Comparison of ENCODE assay signal across 25 cellular contexts in the genomic region with DNA sequence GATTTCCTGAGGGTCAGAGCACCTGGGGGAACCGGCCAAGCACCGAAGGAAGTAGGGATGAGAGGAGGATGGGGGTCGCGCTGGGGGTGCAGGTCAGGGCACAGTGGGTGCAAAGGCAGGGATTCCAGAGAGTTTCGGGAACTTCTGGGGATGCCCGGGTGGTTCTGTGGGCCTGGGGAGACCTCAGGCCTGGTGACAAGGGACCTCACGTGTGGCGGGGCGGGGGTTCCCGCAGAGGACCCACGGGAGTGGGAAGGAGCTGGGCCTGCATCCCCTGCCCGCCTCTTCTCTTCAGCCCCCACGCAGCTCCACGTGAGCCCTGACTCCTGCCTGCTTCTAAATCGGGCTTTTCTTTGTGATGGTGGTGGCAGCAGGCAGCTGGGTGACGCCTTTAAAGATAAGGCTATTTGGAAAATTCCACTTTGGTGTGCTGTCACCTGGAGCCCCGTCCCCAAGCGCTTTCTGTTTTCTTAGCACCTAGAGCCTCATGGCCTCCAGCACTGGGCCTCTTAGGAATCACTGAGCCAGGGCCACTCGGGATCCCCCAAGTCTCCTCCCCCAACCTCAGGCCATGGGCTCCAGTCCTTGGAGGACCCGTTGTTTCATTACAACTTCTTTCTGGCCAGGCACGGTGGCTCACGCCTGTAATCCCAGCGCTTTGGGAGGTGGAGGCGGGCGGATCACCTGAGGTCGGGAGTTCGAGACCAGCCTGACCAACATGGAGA. TPM values are rescaled to one million over a fixed set of nuclear protein-coding genes. Genes with fewer than 3 reads are reported as not detected.
DNase-seq lines count a peak whose midpoint lies in the region; ATAC-seq, FAIRE-seq and TF ChIP-seq lines count a peak whose summit lies in the region.
"Had no signal": no experiment of that assay in that cellular context is flagged by ENCODE, and none has a peak within 500 bp of the region (broad histone marks: within the 10 kb centered on the region; RNA-seq: fewer than 3 reads in every experiment).

No MANE protein-coding gene starts in this region.

- no peak for TF ChIP-seq POLR2A in K562 (conservative IDR thresholded peaks at IDR 0.05)

- no peak overlapping the region for H3K27ac ChIP-seq in K562 (ENCODE audit: extremely low read depth, low read depth, low read length)
- H3K27ac ChIP-seq in left lung: no peak overlapping the region
- H3K27ac ChIP-seq: ascending aorta, C4-2B, gastrocnemius medialis, HL-60, upper lobe of right lung had no signal

- peak; percentile 42 for DNase-seq in natural killer cell treated with Interleukin-12 subunit alpha and Interleukin-12 subunit beta and Interleukin-15 and Interleukin-18, amount 100 ng/mL, for 72 hours (ENCODE audit: low spot score)
- DNase-seq in natural killer cell (no peak), K562 (ENCODE audit: extremely low read depth in 1 of 4, low spot score in 3 of 4) (peak in 1 of 4 experiments; percentile 23), left lung (peak; percentile 28 to 59), BE2C (no peak), NCI-H2107 (lab: John Stamatoyannopoulos, UW) (no peak)
- DNase-seq: activated CD4-positive, alpha-beta T cell treated with anti-CD3 and anti-CD28 coated beads for 4 hours; gastrocnemius medialis; hypothalamus; naive B cell; NCI-H510A treated with DMSO at 0.1 percent for 48 hours; NK-92 treated with Interleukin-12 subunit alpha and Interleukin-12 subunit beta, amount 100 ng/mL, for 24 hours; PC-3; SHP77; small intestine had no signal

- peak overlapping the region in 1 of 2 experiments; percentile 83; a peak in 2 of 4 replicates for H3K9ac ChIP-seq in K562 (ENCODE audit: insufficient read depth in 1 of 2, low read depth in 2 of 2, low read length in 2 of 2)

- no peak overlapping the region for H3K4me2 ChIP-seq in K562 (ENCODE audit: insufficient read depth, low read length)

- no peaks in the 10 kb centered on the region for H3K36me3 Mint-ChIP-seq in natural killer cell treated with Interleukin-12 subunit alpha and Interleukin-12 subunit beta and Interleukin-15 and Interleukin-18, amount 100 ng/mL, for 72 hours
- no peaks in the 10 kb centered on the region for H3K36me3 Mint-ChIP-seq in natural killer cell
- H3K36me3 Mint-ChIP-seq: activated naive CD8-positive, alpha-beta T cell; mesothelial cell of epicardium; naive B cell had no signal

- no peak overlapping the region for H3K4me3 ChIP-seq in K562
- H3K4me3 ChIP-seq in left lung: no peak overlapping the region
- no peak overlapping the region for H3K4me3 ChIP-seq in BE2C (ENCODE audit: low read depth, low read length)
- H3K4me3 ChIP-seq: ascending aorta, gastrocnemius medialis, upper lobe of right lung had no signal

- H3K4me3 Mint-ChIP-seq in natural killer cell treated with Interleukin-12 subunit alpha and Interleukin-12 subunit beta and Interleukin-15 and Interleukin-18, amount 100 ng/mL, for 72 hours: no peak overlapping the region
- no peak overlapping the region for H3K4me3 Mint-ChIP-seq in natural killer cell
- H3K4me3 Mint-ChIP-seq: activated naive CD8-positive, alpha-beta T cell; mesothelial cell of epicardium; naive B cell had no signal

- peaks cover 27 to 29% of the 10 kb centered on the region in 2 donors for H3K4me1 Mint-ChIP-seq in natural killer cell treated with Interleukin-12 subunit alpha and Interleukin-12 subunit beta and Interleukin-15 and Interleukin-18, amount 100 ng/mL, for 72 hours (ENCODE audit: low read depth in 2 of 2)
- H3K4me1 Mint-ChIP-seq in natural killer cell: peaks cover 22 to 36% of the 10 kb centered on the region in 2 donors

- H3K9me1 ChIP-seq in K562 (ENCODE audit: control insufficient read depth, insufficient read depth, low read length): no peaks in the 10 kb centered on the region

- H3K27me3 Mint-ChIP-seq in natural killer cell treated with Interleukin-12 subunit alpha and Interleukin-12 subunit beta and Interleukin-15 and Interleukin-18, amount 100 ng/mL, for 72 hours: peaks cover 0 to under 1% of the 10 kb centered on the region in 2 donors
- H3K27me3 Mint-ChIP-seq in natural killer cell (ENCODE audit: low read depth in 2 of 2): no peaks in the 10 kb centered on the region
- H3K27me3 Mint-ChIP-seq: activated naive CD8-positive, alpha-beta T cell had no signal

- TF ChIP-seq EP300 in K562 (IDR thresholded peaks at IDR 0.05; ENCODE audit: low read length): no peak

- TF ChIP-seq CTCF in natural killer cell (IDR thresholded peaks at IDR 0.05) (no peak), K562 (IDR thresholded peaks at IDR 0.05 in 2 of 3, conservative IDR thresholded peaks at IDR 0.05 in 1 of 3; ENCODE audit: insufficient read depth in 2 of 3, low read depth in 1 of 3, low read length in 3 of 3) (no peak), left lung (IDR thresholded peaks at IDR 0.05) (no peak), BE2C (IDR thresholded peaks at IDR 0.05; ENCODE audit: low read depth, low read length) (no peak)

- no peak for FAIRE-seq in K562 (lab: Jason Lieb, UNC)
- FAIRE-seq: endometrium, small intestine had no signal

- H3K4me1 ChIP-seq in K562 (replicated peaks in 1 of 2; ENCODE audit: control insufficient read depth in 2 of 2, insufficient read depth in 2 of 2, low read length in 2 of 2): peaks cover 11 to 36% of the 10 kb centered on the region in 2 experiments; a peak in 4 of 5 replicates
- peaks cover 0 to 15% of the 10 kb centered on the region in 2 donors for H3K4me1 ChIP-seq in left lung
- H3K4me1 ChIP-seq in BE2C: peaks cover under 1% of the 10 kb centered on the region; the same call in 1 of the 2 replicates
- H3K4me1 ChIP-seq: gastrocnemius medialis, upper lobe of right lung had no signal

- no peak for TF ChIP-seq RAD21 in K562 (CRISPR knock-in tag; conservative IDR thresholded peaks at IDR 0.05 in 1 of 2, IDR thresholded peaks at IDR 0.05 in 1 of 2)

- no peaks in the 10 kb centered on the region for H4K20me1 ChIP-seq in K562 (replicated peaks; ENCODE audit: control insufficient read depth, insufficient read depth, low read length)

- no peaks in the 10 kb centered on the region for H3K9me3 ChIP-seq in K562 (replicated peaks; ENCODE audit: control insufficient read depth, insufficient read depth, low read depth, low read length)
- no peaks in the 10 kb centered on the region for H3K9me3 ChIP-seq in left lung
- no peaks in the 10 kb centered on the region for H3K9me3 ChIP-seq in BE2C
- H3K9me3 ChIP-seq: ascending aorta, gastrocnemius medialis, upper lobe of right lung had no signal

- POLR2A ChIA-PET in K562 (lab: Yijun Ruan, JAX): no interaction called here

- BruUV-seq in K562 (replicated peaks; lab: Mats Ljungman, UMichigan): no TSS peak

- H2AFZ ChIP-seq in K562 (ENCODE audit: low read depth, low read length): peak overlapping the region; percentile 3

- peak overlapping the region in 1 of 2 donors; percentile 26 for H3K27ac Mint-ChIP-seq in natural killer cell treated with Interleukin-12 subunit alpha and Interleukin-12 subunit beta and Interleukin-15 and Interleukin-18, amount 100 ng/mL, for 72 hours
- no peak overlapping the region for H3K27ac Mint-ChIP-seq in natural killer cell
- H3K27ac Mint-ChIP-seq: activated naive CD8-positive, alpha-beta T cell; mesothelial cell of epicardium had no signal

- intact Hi-C loops in natural killer cell (cut with micrococcal nuclease) (no loop called here), K562 (cut with micrococcal nuclease) (no loop called here), left lung (cut with DNase I) (loop anchor here in 1 of 2 donors (10.0 kb wide), 2 partner anchors 92 to 172 kb away; no protein-coding TSS in a partner anchor)

- CTCF ChIA-PET in K562 (lab: Yijun Ruan, JAX; ENCODE audit: low intra/inter-chr PET ratio): interaction anchor here (0.6 kb wide), 1 partner anchor 254 kb away, joined by 4 read pairs; no protein-coding TSS in a partner anchor

- in situ Hi-C loops in K562 (cut with MboI): loop anchor here (5.0 kb wide), 1 partner anchor 170 kb away; no protein-coding TSS in a partner anchor

- H3K9me3 Mint-ChIP-seq in natural killer cell treated with Interleukin-12 subunit alpha and Interleukin-12 subunit beta and Interleukin-15 and Interleukin-18, amount 100 ng/mL, for 72 hours: no peaks in the 10 kb centered on the region
- H3K9me3 Mint-ChIP-seq in natural killer cell: no peaks in the 10 kb centered on the region
- H3K9me3 Mint-ChIP-seq: mesothelial cell of epicardium, naive B cell had no signal

- H3K27me3 ChIP-seq in K562 (ENCODE audit: control insufficient read depth in 2 of 2, insufficient read depth in 2 of 2, low read length in 2 of 2): no peaks in the 10 kb centered on the region
- H3K27me3 ChIP-seq in left lung: peaks cover 0 to 22% of the 10 kb centered on the region in 2 donors
- no peaks in the 10 kb centered on the region for H3K27me3 ChIP-seq in BE2C
- H3K27me3 ChIP-seq: ascending aorta, gastrocnemius medialis, upper lobe of right lung had no signal

- 62% methylated on average over 22 of the region's 27 CpGs for WGBS in K562 (ENCODE audit: insufficient coverage, low coverage, missing lambda C conversion rate)

- no peaks in the 10 kb centered on the region for H3K79me2 ChIP-seq in K562 (ENCODE audit: control insufficient read depth, insufficient read depth, low read length)

- H3K36me3 ChIP-seq in K562 (ENCODE audit: control insufficient read depth, insufficient read depth, low read length) (no peaks in the 10 kb centered on the region), left lung (no peaks in the 10 kb centered on the region), BE2C (no peaks in the 10 kb centered on the region)
- H3K36me3 ChIP-seq: ascending aorta, gastrocnemius medialis, upper lobe of right lung had no signal

- no peak for ATAC-seq in natural killer cell treated with Interleukin-12 subunit alpha and Interleukin-12 subunit beta and Interleukin-15 and Interleukin-18, amount 100 ng/mL, for 72 hours
- ATAC-seq in natural killer cell (no peak), K562 (peak; percentile 14; the same call in 1 of the 3 replicates), left lung (no peak), HG03108 (IDR thresholded peaks at IDR 0.05; ENCODE audit: unreplicated experiment) (no peak)
- ATAC-seq: gastrocnemius medialis, HCT116, left lobe of liver, PC-3 had no signal

RNA-seq across cellular contexts. Expression of gene TBC1D14, which starts 7.1 kb away (rescaled TPM):
- total RNA-seq in natural killer cell treated with Interleukin-12 subunit alpha and Interleukin-12 subunit beta and Interleukin-15 and Interleukin-18, amount 100 ng/mL, for 72 hours: 10 to 100 TPM; 37.3 to 56.9 TPM
- total RNA-seq in natural killer cell: 10 to 100 TPM; 36.0 to 54.7 (median 53.2) TPM
- total RNA-seq in K562 (2011; cell fraction: chromatin; rRNA removed; ENCODE audit: low replicate concordance): 61.0 and 70.3 TPM in 2 replicates
- 50.4 and 54.0 TPM in 2 replicates for total RNA-seq in K562 (2011; cell fraction: nucleolus; rRNA removed)
- total RNA-seq in K562 (2011; cell fraction: nucleoplasm; rRNA removed): 45.9 and 49.3 TPM in 2 replicates
- total RNA-seq in K562 (2014; rRNA removed): 50.2 and 54.4 TPM in 2 replicates
- total RNA-seq in K562 (2014; rRNA removed; fragmentation: Illumina TruSeq; extraction: Trizol): 44.8 and 45.5 TPM in 2 replicates
- 55.8 and 57.7 TPM in 2 replicates for total RNA-seq in K562 (2015; rRNA removed; fragmentation: Illumina TruSeq; extraction: Trizol)
- 55.4 and 59.6 TPM in 2 replicates for total RNA-seq in K562 (2021)
- polyA plus RNA-seq in K562 (2011; rRNA removed): 31.4 and 41.2 TPM in 2 replicates
- polyA plus RNA-seq in K562 (2011; cell fraction: cytosol; rRNA removed): 37.0 and 43.7 TPM in 2 replicates
- 37.0 and 46.2 TPM in 2 replicates for polyA plus RNA-seq in K562 (2011; cell fraction: nucleus; rRNA removed)
- 45.4 TPM in 2 replicates for polyA plus RNA-seq in K562 (2012)
- polyA plus RNA-seq in K562 (2014; fragmentation: Illumina TruSeq; extraction: Trizol): 46.2 and 47.7 TPM in 2 replicates
- 1 to 10 TPM; 2.1 to 2.7 TPM for polyA plus RNA-seq in K562 (2014; fragmentation: Nextera tagmentation; extraction: Ambion mirVana)
- 43.3 and 50.8 TPM in 2 replicates for polyA plus RNA-seq in K562 (2014; rRNA removed)
- polyA minus RNA-seq in K562 (2011; rRNA and poly(A)+ RNA removed): 51.1 and 64.3 TPM in 2 replicates
- 29.6 and 35.1 TPM in 2 replicates for polyA minus RNA-seq in K562 (2011; cell fraction: cytosol; rRNA and poly(A)+ RNA removed)
- polyA minus RNA-seq in K562 (2011; cell fraction: nucleus; rRNA and poly(A)+ RNA removed): 26.1 and 34.0 TPM in 2 replicates
- total RNA-seq in left lung: 10 to 100 TPM; 45.6 to 73.4 TPM
- 54.8 TPM for polyA plus RNA-seq in BE2C (2012; ENCODE audit: insufficient read depth, insufficient read length, low read depth)

Comparison
In these comparisons a context has a peak if more than half of its experiments do, and no peak if none do; other contexts are left out.
1. DNase-seq: peak in natural killer cell treated with Interleukin-12 subunit alpha and Interleukin-12 subunit beta and Interleukin-15 and Interleukin-18, amount 100 ng/mL, for 72 hours (single experiment) and left lung (2 of 2); none in natural killer cell (single experiment), BE2C (single experiment) and NCI-H2107 (single experiment).